In the genomic region with DNA sequence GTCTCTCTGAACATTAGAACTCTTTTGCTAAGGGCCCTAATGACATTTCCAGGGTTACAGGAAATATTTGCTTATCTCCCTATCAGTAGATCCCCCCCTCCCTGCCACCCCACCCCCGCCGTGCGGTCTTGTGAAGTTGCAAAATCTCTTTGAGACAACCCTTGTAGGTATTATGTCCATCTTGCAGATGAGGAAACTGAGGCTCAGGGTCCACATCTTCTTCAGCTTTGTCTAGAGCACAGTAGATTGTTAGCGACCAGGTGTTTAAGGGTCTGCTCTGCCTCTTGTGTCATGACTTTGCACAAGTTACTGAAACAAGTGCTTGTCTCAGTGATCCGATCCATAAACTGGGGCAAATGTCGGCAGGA, we compare ENCODE assay signal across 16 cellular contexts.
DNase-seq lines count a peak whose midpoint lies in the region; ATAC-seq, FAIRE-seq and TF ChIP-seq lines count a peak whose summit lies in the region.
"Had no signal": no experiment of that assay in that cellular context is flagged by ENCODE, and none has a peak within 500 bp of the region (broad histone marks: within the 10 kb centered on the region; RNA-seq: fewer than 3 reads in every experiment).

No MANE protein-coding gene starts in this region.

- H3K4me3 Mint-ChIP-seq in natural killer cell = peak overlapping the region; percentile 59
- no peak overlapping the region for H3K4me3 Mint-ChIP-seq in natural killer cell treated with Interleukin-12 subunit alpha and Interleukin-12 subunit beta and Interleukin-15 and Interleukin-18, amount 100 ng/mL, for 72 hours
- peak overlapping the region in 2 of 5 donors; percentile 22 to 36 for H3K4me3 Mint-ChIP-seq in immature natural killer cell
- H3K4me3 Mint-ChIP-seq: B cell; CD4-positive, alpha-beta T cell; H9 had no signal

- H3K36me3 ChIP-seq in K562 (ENCODE audit: control insufficient read depth, insufficient read depth, low read length) (no peaks in the 10 kb centered on the region), body of pancreas (replicated peaks in 1 of 2; ENCODE audit: insufficient read depth in 1 of 2, low read depth in 2 of 2) (no peaks in the 10 kb centered on the region)

- peak overlapping the region; percentile 22; the same call in 1 of the 2 replicates for H2AFZ ChIP-seq in K562 (ENCODE audit: low read depth, low read length)
- H2AFZ ChIP-seq: GM23248 had no signal

- no peak for TF ChIP-seq EP300 in K562 (IDR thresholded peaks at IDR 0.05; ENCODE audit: low read length)

- WGBS in K562 (ENCODE audit: insufficient coverage, low coverage, missing lambda C conversion rate) = 53% methylated on average over 6 of the region's 6 CpGs
- 76 to 81% methylated on average over 6 of the region's 6 CpGs for WGBS in body of pancreas, 2 donors

- H3K4me2 ChIP-seq in K562 (ENCODE audit: insufficient read depth, low read length) = peak overlapping the region; percentile 16; the same call in 1 of the 2 replicates

- in situ Hi-C loops in K562 (cut with MboI) = no loop called here

- H3K9ac ChIP-seq in K562 (ENCODE audit: insufficient read depth in 1 of 2, low read depth in 2 of 2, low read length in 2 of 2) = no peak overlapping the region
- H3K9ac ChIP-seq: GM23248 had no signal

- H3K4me3 ChIP-seq in K562 = no peak overlapping the region
- H3K4me3 ChIP-seq in body of pancreas = no peak overlapping the region
- H3K4me3 ChIP-seq: GM23248 had no signal

- TF ChIP-seq CTCF in natural killer cell (IDR thresholded peaks at IDR 0.05) = no peak
- no peak for TF ChIP-seq CTCF in K562 (IDR thresholded peaks at IDR 0.05 in 2 of 3, conservative IDR thresholded peaks at IDR 0.05 in 1 of 3; ENCODE audit: insufficient read depth in 2 of 3, low read depth in 1 of 3, low read length in 3 of 3)
- TF ChIP-seq CTCF in body of pancreas (IDR thresholded peaks at IDR 0.05) = no peak

- H3K79me2 ChIP-seq in K562 (ENCODE audit: control insufficient read depth, insufficient read depth, low read length) = no peaks in the 10 kb centered on the region

- CTCF ChIA-PET in K562 (lab: Yijun Ruan, JAX; ENCODE audit: low intra/inter-chr PET ratio) = no interaction called here

- FAIRE-seq in K562 (lab: Jason Lieb, UNC) = no peak

- BruUV-seq in K562 (replicated peaks; lab: Mats Ljungman, UMichigan) = no TSS peak

- no peaks in the 10 kb centered on the region for H3K9me1 ChIP-seq in K562 (ENCODE audit: control insufficient read depth, insufficient read depth, low read length)

- ATAC-seq in natural killer cell (peak in 1 of 3 donors; percentile 13), K562 (no peak), body of pancreas (no peak)
- no peak for ATAC-seq in natural killer cell treated with Interleukin-12 subunit alpha and Interleukin-12 subunit beta and Interleukin-15 and Interleukin-18, amount 100 ng/mL, for 72 hours

- TF ChIP-seq POLR2A in K562 (conservative IDR thresholded peaks at IDR 0.05) (no peak), body of pancreas (IDR thresholded peaks at IDR 0.05) (no peak)

- H3K4me1 Mint-ChIP-seq in natural killer cell (peaks cover 9 to 17% of the 10 kb centered on the region in 2 donors), immature natural killer cell (peaks cover 14 to 18% of the 10 kb centered on the region in 2 donors)
- H3K4me1 Mint-ChIP-seq in natural killer cell treated with Interleukin-12 subunit alpha and Interleukin-12 subunit beta and Interleukin-15 and Interleukin-18, amount 100 ng/mL, for 72 hours (ENCODE audit: low read depth in 2 of 2) = peaks cover 9 to 11% of the 10 kb centered on the region in 2 donors
- H3K4me1 Mint-ChIP-seq: B cell had no signal

- no peaks in the 10 kb centered on the region for H4K20me1 ChIP-seq in K562 (replicated peaks; ENCODE audit: control insufficient read depth, insufficient read depth, low read length)

- H3K4me1 ChIP-seq in K562 (replicated peaks in 1 of 2; ENCODE audit: control insufficient read depth in 2 of 2, insufficient read depth in 2 of 2, low read length in 2 of 2) = peaks cover 0 to 25% of the 10 kb centered on the region in 2 experiments
- peaks cover 30% of the 10 kb centered on the region for H3K4me1 ChIP-seq in body of pancreas

- no peaks in the 10 kb centered on the region for H3K9me3 Mint-ChIP-seq in natural killer cell
- no peaks in the 10 kb centered on the region for H3K9me3 Mint-ChIP-seq in natural killer cell treated with Interleukin-12 subunit alpha and Interleukin-12 subunit beta and Interleukin-15 and Interleukin-18, amount 100 ng/mL, for 72 hours
- peaks cover 0 to 1% (median 0%) of the 10 kb centered on the region in 6 donors for H3K9me3 Mint-ChIP-seq in immature natural killer cell
- H3K9me3 Mint-ChIP-seq: H9 had no signal

- intact Hi-C loops in natural killer cell (cut with micrococcal nuclease) (no loop called here), K562 (cut with micrococcal nuclease) (no loop called here), body of pancreas (cut with DNase I) (no loop called here)

- H3K36me3 Mint-ChIP-seq in natural killer cell = no peaks in the 10 kb centered on the region
- no peaks in the 10 kb centered on the region for H3K36me3 Mint-ChIP-seq in natural killer cell treated with Interleukin-12 subunit alpha and Interleukin-12 subunit beta and Interleukin-15 and Interleukin-18, amount 100 ng/mL, for 72 hours
- no peaks in the 10 kb centered on the region for H3K36me3 Mint-ChIP-seq in immature natural killer cell

- H3K27me3 Mint-ChIP-seq in natural killer cell (ENCODE audit: low read depth in 2 of 2) (peaks cover 0 to 8% of the 10 kb centered on the region in 2 donors), immature natural killer cell (ENCODE audit: low read depth in 3 of 3) (peaks cover 1 to 7% (median 1%) of the 10 kb centered on the region in 3 donors)
- peaks cover 3 to 7% of the 10 kb centered on the region in 2 donors for H3K27me3 Mint-ChIP-seq in natural killer cell treated with Interleukin-12 subunit alpha and Interleukin-12 subunit beta and Interleukin-15 and Interleukin-18, amount 100 ng/mL, for 72 hours

- TF ChIP-seq RAD21 in K562 (CRISPR knock-in tag; conservative IDR thresholded peaks at IDR 0.05 in 1 of 2, IDR thresholded peaks at IDR 0.05 in 1 of 2) = no peak

- POLR2A ChIA-PET in K562 (lab: Yijun Ruan, JAX) = interaction anchor here (0.8 to 1.4 kb wide), 3 partner anchors 10 to 240 kb away, joined by 3 read pairs; no protein-coding TSS in a partner anchor

- H3K27ac Mint-ChIP-seq in natural killer cell (peak overlapping the region in 1 of 2 donors; percentile 57), immature natural killer cell (peak overlapping the region in 4 of 6 donors; percentile 2 to 55 (median 29))
- no peak overlapping the region for H3K27ac Mint-ChIP-seq in natural killer cell treated with Interleukin-12 subunit alpha and Interleukin-12 subunit beta and Interleukin-15 and Interleukin-18, amount 100 ng/mL, for 72 hours
- H3K27ac Mint-ChIP-seq: B cell; CD4-positive, alpha-beta T cell; H9 had no signal

- H3K27me3 ChIP-seq in K562 (ENCODE audit: control insufficient read depth in 2 of 2, insufficient read depth in 2 of 2, low read length in 2 of 2) = no peaks in the 10 kb centered on the region
- H3K27me3 ChIP-seq in body of pancreas = no peaks in the 10 kb centered on the region

- no peak overlapping the region for H3K27ac ChIP-seq in K562 (ENCODE audit: extremely low read depth, low read depth, low read length)
- no peak overlapping the region for H3K27ac ChIP-seq in body of pancreas
- H3K27ac ChIP-seq: 22Rv1, GM23248 had no signal

- no peaks in the 10 kb centered on the region for H3K9me3 ChIP-seq in K562 (replicated peaks; ENCODE audit: control insufficient read depth, insufficient read depth, low read depth, low read length)
- no peaks in the 10 kb centered on the region for H3K9me3 ChIP-seq in body of pancreas

- DNase-seq in natural killer cell = no peak
- no peak for DNase-seq in natural killer cell treated with Interleukin-12 subunit alpha and Interleukin-12 subunit beta and Interleukin-15 and Interleukin-18, amount 100 ng/mL, for 72 hours (ENCODE audit: low spot score)
- DNase-seq in K562 (ENCODE audit: extremely low read depth in 1 of 4, low spot score in 3 of 4) = no peak
- DNase-seq in immature natural killer cell = no peak
- no peak for DNase-seq in superior temporal gyrus (ENCODE audit: extremely low spot score)
- no peak for DNase-seq in midbrain (lab: John Stamatoyannopoulos, UW)
- no peak for DNase-seq in body of pancreas
- no peak for DNase-seq in SHP77 treated with DMSO at 0.1 percent for 48 hours (lab: John Stamatoyannopoulos, UW)
- DNase-seq: C1 segment of cervical spinal cord; Calu3; CD4-positive, alpha-beta T cell; DMS 273 treated with DMSO at 0.1 percent for 48 hours; GM23248; H9 had no signal

TF ChIP-seq in K562, 482 proteins besides CTCF, POLR2A, EP300 and RAD21 (continues in another document):
- TF ChIP-seq RCOR1 (IDR thresholded peaks at IDR 0.05; ENCODE audit: borderline replicate concordance in 1 of 2, low read depth in 2 of 2, low read length in 2 of 2) = no peak
- TF ChIP-seq ZNF77 (CRISPR knock-in tag; IDR thresholded peaks at IDR 0.05) = no peak
- no peak for TF ChIP-seq ETV6 (IDR thresholded peaks at IDR 0.05; ENCODE audit: borderline replicate concordance in 1 of 2, low read depth in 2 of 2, low read length in 1 of 2)
- TF ChIP-seq ETV6 (CRISPR knock-in tag; IDR thresholded peaks at IDR 0.05; ENCODE audit: borderline replicate concordance) = no peak
- no peak for TF ChIP-seq ELF4 (CRISPR knock-in tag; IDR thresholded peaks at IDR 0.05)
- no peak for TF ChIP-seq EP400 (IDR thresholded peaks at IDR 0.05)
- no peak for TF ChIP-seq PRPF4 (IDR thresholded peaks at IDR 0.05; ENCODE audit: insufficient read depth, low read depth, low read length, poor library complexity, severe bottlenecking)
- peak; percentile 34; the same call in 1 of the 2 replicates for TF ChIP-seq CEBPB (tag; IDR thresholded peaks at IDR 0.05)

Comparison
In these comparisons a context has a peak if more than half of its experiments do, and no peak if none do; other contexts are left out.
1. H3K27ac Mint-ChIP-seq: peak in immature natural killer cell (4 of 6); none in natural killer cell treated with Interleukin-12 subunit alpha and Interleukin-12 subunit beta and Interleukin-15 and Interleukin-18, amount 100 ng/mL, for 72 hours (0 of 2).